Comparison of ENCODE assay signal across 7 cellular contexts in the genomic region with DNA sequence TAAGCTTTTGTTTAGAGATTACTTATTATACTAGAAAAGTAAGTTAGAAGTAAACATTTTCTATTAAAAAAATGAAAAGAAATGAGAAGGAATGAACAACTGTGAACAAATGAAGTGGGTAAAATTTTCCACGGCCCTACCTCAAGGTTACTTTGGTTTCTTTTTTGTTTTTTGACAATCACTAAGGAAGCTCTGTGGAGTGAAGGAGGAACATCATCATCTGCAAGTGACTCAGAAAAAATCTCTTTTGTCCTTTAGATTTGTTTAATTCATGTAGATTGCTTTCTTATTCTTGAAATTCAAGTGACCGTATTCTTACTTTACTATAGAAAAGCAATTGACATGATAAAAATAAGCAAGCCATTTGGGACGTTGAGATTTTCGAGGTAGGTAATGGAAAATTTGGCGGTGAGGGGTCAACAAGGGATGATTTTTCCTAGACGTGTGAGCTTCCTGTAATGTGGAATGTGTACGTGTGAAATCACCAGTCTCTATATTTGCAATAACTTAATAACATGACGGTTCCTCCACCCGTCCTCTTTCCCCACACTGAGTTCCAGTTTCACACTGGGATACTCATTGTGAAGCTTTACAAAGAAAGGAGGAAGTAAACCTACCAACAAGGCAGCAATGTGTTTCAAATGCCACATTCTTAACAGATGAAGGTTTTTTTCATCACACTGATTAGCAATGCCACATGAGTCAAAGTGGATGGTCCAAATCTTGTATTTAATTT.
DNase-seq lines count a peak whose midpoint lies in the region; ATAC-seq and TF ChIP-seq lines count a peak whose summit lies in the region.

No MANE protein-coding gene starts in this region.

- POLR2A ChIA-PET in naive thymus-derived CD4-positive, alpha-beta T cell (lab: Charles Lee) = no interaction called here
- POLR2A ChIA-PET in A673 (lab: Charles Lee; ENCODE audit: low non-redundant PET) = no interaction called here

- H3K9me3 Mint-ChIP-seq in naive thymus-derived CD4-positive, alpha-beta T cell = peaks cover 0 to 13% (median 2%) of the 10 kb centered on the region in 11 donors

- no peaks in the 10 kb centered on the region for H3K27me3 ChIP-seq in naive thymus-derived CD4-positive, alpha-beta T cell (ENCODE audit: control insufficient read depth in 2 of 2, insufficient read depth in 2 of 2, low read length in 2 of 2)
- H3K27me3 ChIP-seq in A673 (replicated peaks; ENCODE audit: insufficient read depth, low read depth, low read length, poor library complexity) = no peaks in the 10 kb centered on the region

- intact Hi-C loops in naive thymus-derived CD4-positive, alpha-beta T cell (cut with micrococcal nuclease) = no loop called here
- intact Hi-C loops in A673 (cut with micrococcal nuclease; ENCODE audit: unreplicated experiment) = no loop called here

- no peak overlapping the region for H3K4me3 ChIP-seq in naive thymus-derived CD4-positive, alpha-beta T cell (ENCODE audit: low read length)
- no peak overlapping the region for H3K4me3 ChIP-seq in A673 (ENCODE audit: low read depth, low read length, poor library complexity, severe bottlenecking)

- no peak for TF ChIP-seq CTCF in A673 (conservative IDR thresholded peaks at IDR 0.05; ENCODE audit: low read depth, low read length)

- H3K27ac Mint-ChIP-seq in naive thymus-derived CD4-positive, alpha-beta T cell = peak overlapping the region in 1 of 9 donors; percentile 82

- peaks cover 2 to 41% (median 17%) of the 10 kb centered on the region in 7 donors for H3K4me1 Mint-ChIP-seq in naive thymus-derived CD4-positive, alpha-beta T cell

- no peaks in the 10 kb centered on the region for H3K36me3 ChIP-seq in naive thymus-derived CD4-positive, alpha-beta T cell (ENCODE audit: control insufficient read depth in 2 of 3, insufficient read depth in 3 of 3, low read length in 3 of 3)
- no peaks in the 10 kb centered on the region for H3K36me3 ChIP-seq in A673 (ENCODE audit: insufficient read depth, low read length, poor library complexity, severe bottlenecking)

- peak overlapping the region in 2 of 10 donors; percentile 29 to 73 for H3K4me3 Mint-ChIP-seq in naive thymus-derived CD4-positive, alpha-beta T cell

- BruUV-seq in A673 (replicated peaks; lab: Mats Ljungman, UMichigan) = no TSS peak

- no peaks in the 10 kb centered on the region for H3K4me1 ChIP-seq in naive thymus-derived CD4-positive, alpha-beta T cell (ENCODE audit: control insufficient read depth in 2 of 2, insufficient read depth in 2 of 2, low read length in 2 of 2)
- H3K4me1 ChIP-seq in A673 (ENCODE audit: insufficient read depth, low read length, poor library complexity, severe bottlenecking) = peaks cover 3% of the 10 kb centered on the region

- CTCF ChIA-PET in naive thymus-derived CD4-positive, alpha-beta T cell (lab: Charles Lee) = no interaction called here
- CTCF ChIA-PET in A673 (lab: Charles Lee) = no interaction called here

- ATAC-seq in GM19025 (IDR thresholded peaks at IDR 0.05; ENCODE audit: low read depth, unreplicated experiment) = peak; percentile 59
- peak; percentile 80 for ATAC-seq in HG02678 (IDR thresholded peaks at IDR 0.05; ENCODE audit: unreplicated experiment)
- peak; percentile 80 for ATAC-seq in naive thymus-derived CD4-positive, alpha-beta T cell

- H3K9me3 ChIP-seq in naive thymus-derived CD4-positive, alpha-beta T cell (ENCODE audit: control insufficient read depth in 2 of 3, low read length in 3 of 3) = no peaks in the 10 kb centered on the region
- H3K9me3 ChIP-seq in A673 (ENCODE audit: low read depth, low read length, poor library complexity, severe bottlenecking) = no peaks in the 10 kb centered on the region

- H3K27ac ChIP-seq in naive thymus-derived CD4-positive, alpha-beta T cell (ENCODE audit: low read depth, low read length) = no peak overlapping the region
- no peak overlapping the region for H3K27ac ChIP-seq in A673 (ENCODE audit: low read depth, low read length, poor library complexity, severe bottlenecking)

- H3K36me3 Mint-ChIP-seq in naive thymus-derived CD4-positive, alpha-beta T cell = peaks cover 0 to 51% (median 10%) of the 10 kb centered on the region in 5 donors

- DNase-seq in NCI-H2227 treated with DMSO at 0.1 percent for 48 hours (lab: John Stamatoyannopoulos, UW) (peak; percentile 42), A673 (ENCODE audit: low spot score) (no peak), iPS-NIHi7 (ENCODE audit: extremely low spot score) (no peak), HCEC 1CT (no peak)
- no peak for DNase-seq in naive thymus-derived CD4-positive, alpha-beta T cell

- peaks cover 0 to 24% (median 0%) of the 10 kb centered on the region in 5 donors for H3K27me3 Mint-ChIP-seq in naive thymus-derived CD4-positive, alpha-beta T cell
